In genomic region chr7:158404031-158404761, GRCh38 we compare ENCODE assay signal across 22 cellular contexts.
"Had no signal": no experiment of that assay in that cellular context is flagged by ENCODE, and none has a peak within 500 bp of the region (broad histone marks: within the 10 kb centered on the region; RNA-seq: fewer than 3 reads in every experiment).

No MANE protein-coding gene starts in this region.

- H3K9me3 Mint-ChIP-seq: activated T-helper 2 cell treated with anti-CD3 and anti-CD28 coated beads, Interferon-gamma antibody, Interleukin-2, Interleukin-4, amounts not matched to agents 10 μg/mL and 5 μg/mL and 100 μg/mL, durations not matched to agents 14 hours and 24 hours and 36 hours; neural crest cell; T-helper 2 cell treated with Interferon-gamma antibody and Interleukin-4, amounts not matched to agents 5 μg/mL and 100 μg/mL, for 36 hours had no signal

- H3K4me1 Mint-ChIP-seq: activated naive CD4-positive, alpha-beta T cell treated with anti-CD3 and anti-CD28 coated beads, Interleukin-2, amount 10 ng/mL, durations not matched to agents 7 days and 5 days; T-cell had no signal

- H3K4me3 Mint-ChIP-seq: activated CD8-positive, alpha-beta T cell treated with anti-CD3 and anti-CD28 coated beads, Interleukin-2, amount 10 ng/mL, durations not matched to agents 7 days and 5 days; activated naive CD4-positive, alpha-beta T cell treated with anti-CD3 and anti-CD28 coated beads, Interleukin-2, amount 10 ng/mL, durations not matched to agents 7 days and 5 days; neural crest cell; T-cell; T-helper 2 cell treated with Interferon-gamma antibody and Interleukin-4, amounts not matched to agents 5 μg/mL and 100 μg/mL, for 36 hours had no signal

- FAIRE-seq: endothelial cell of umbilical vein had no signal

- ATAC-seq: activated CD8-positive, alpha-beta T cell treated with anti-CD3 and anti-CD28 coated beads, Interleukin-2, amount 10 ng/mL, durations not matched to agents 7 days and 5 days; gastroesophageal sphincter; heart right ventricle; left cardiac atrium; T-cell had no signal

- H3K27ac Mint-ChIP-seq: activated CD8-positive, alpha-beta T cell treated with anti-CD3 and anti-CD28 coated beads, Interleukin-2, amount 10 ng/mL, durations not matched to agents 7 days and 5 days; activated naive CD4-positive, alpha-beta T cell treated with anti-CD3 and anti-CD28 coated beads, Interleukin-2, amount 10 ng/mL, durations not matched to agents 7 days and 5 days; activated T-helper 2 cell treated with anti-CD3 and anti-CD28 coated beads, Interferon-gamma antibody, Interleukin-2, Interleukin-4, amounts not matched to agents 10 μg/mL and 5 μg/mL and 100 μg/mL, durations not matched to agents 14 hours and 24 hours and 36 hours; T-cell; T-helper 2 cell treated with Interferon-gamma antibody and Interleukin-4, amounts not matched to agents 5 μg/mL and 100 μg/mL, for 36 hours had no signal

- H3K36me3 ChIP-seq: gastroesophageal sphincter, heart right ventricle, prostate gland, spleen had no signal

- H3K36me3 Mint-ChIP-seq: activated naive CD4-positive, alpha-beta T cell treated with anti-CD3 and anti-CD28 coated beads, Interleukin-2, amount 10 ng/mL, durations not matched to agents 7 days and 5 days; T-cell had no signal

- H3K27me3 Mint-ChIP-seq: activated naive CD4-positive, alpha-beta T cell treated with anti-CD3 and anti-CD28 coated beads, Interleukin-2, amount 10 ng/mL, durations not matched to agents 7 days and 5 days had no signal

- H3K4me3 ChIP-seq: gastroesophageal sphincter, heart right ventricle, prostate gland, spleen had no signal

- H3K27ac ChIP-seq: gastroesophageal sphincter, heart right ventricle, prostate gland, spleen, VCaP had no signal

- DNase-seq: activated CD4-positive, alpha-beta T cell treated with anti-CD3 and anti-CD28 coated beads, Interleukin-2, amount 50 U/mL, for 1 hour; activated CD4-positive, CD25-positive, alpha-beta regulatory T cell treated with anti-CD3 and anti-CD28 coated beads, Interleukin-2, amount 50 U/mL, for 72 hours; activated CD8-positive, alpha-beta T cell treated with anti-CD3 and anti-CD28 coated beads, Interleukin-2, amount 10 ng/mL, durations not matched to agents 7 days and 5 days; activated naive CD4-positive, alpha-beta T cell treated with anti-CD3 and anti-CD28 coated beads, Interleukin-2, amount 10 ng/mL, durations not matched to agents 7 days and 5 days; activated T-cell treated with anti-CD3 and anti-CD28 coated beads, Interleukin-2, amount 50 U/mL, for 1 hour; amygdala; effector memory CD4-positive, alpha-beta T cell; heart right ventricle; islet precursor cell; left cardiac atrium; mesenchymal stem cell; spleen; stimulated activated CD4-positive, alpha-beta T cell treated with anti-CD3 and anti-CD28 coated beads, Interleukin-4, amount 100 ng/mL, for 1 hour; stimulated activated naive CD4-positive, alpha-beta T cell; T-cell had no signal
